ENCODE assay signal across 9 cellular contexts in the genomic region with DNA sequence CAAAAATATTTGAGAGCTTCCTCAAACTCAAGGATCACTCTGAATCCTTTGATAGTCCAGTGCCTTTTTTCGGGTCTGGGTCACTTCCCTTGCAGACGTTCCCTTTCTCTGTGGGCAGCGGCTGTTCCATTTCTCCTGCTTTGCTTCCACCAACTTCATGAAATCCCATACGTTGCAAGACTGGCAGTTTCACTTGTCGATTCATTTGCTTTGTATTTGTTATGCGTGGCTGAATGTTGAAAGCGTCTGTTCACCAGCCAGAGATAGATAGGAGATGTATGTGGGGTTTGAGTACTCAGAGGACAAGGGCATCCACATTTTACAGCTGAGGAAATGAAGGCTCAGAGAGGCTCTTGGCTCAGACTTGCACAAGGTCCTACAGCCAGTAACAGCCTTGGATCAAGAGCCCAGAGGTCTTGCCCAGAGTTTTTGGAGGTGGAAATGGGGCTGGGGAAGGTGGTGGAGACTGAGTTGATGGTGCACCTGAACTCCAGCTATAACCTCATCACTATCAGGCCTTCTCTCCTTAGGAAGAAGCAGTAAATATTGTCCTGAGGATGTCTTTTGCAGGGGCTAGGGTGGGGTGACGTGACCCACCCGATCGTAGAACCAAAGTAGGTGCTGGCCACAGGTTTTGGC. TPM values are rescaled to one million over a fixed set of nuclear protein-coding genes. Genes with fewer than 3 reads are reported as not detected.
DNase-seq lines count a peak whose midpoint lies in the region; ATAC-seq and TF ChIP-seq lines count a peak whose summit lies in the region.
"Had no signal": no experiment of that assay in that cellular context is flagged by ENCODE, and none has a peak within 500 bp of the region (broad histone marks: within the 10 kb centered on the region; RNA-seq: fewer than 3 reads in every experiment).

No MANE protein-coding gene starts in this region.

- no peaks in the 10 kb centered on the region for H3K27me3 Mint-ChIP-seq in CD4-positive, CD25-positive, alpha-beta regulatory T cell
- no peaks in the 10 kb centered on the region for H3K27me3 Mint-ChIP-seq in activated CD4-positive, alpha-beta memory T cell treated with anti-CD3 and anti-CD28 coated beads, Interleukin-2, amount 10 ng/mL, durations not matched to agents 7 days and 5 days
- H3K27me3 Mint-ChIP-seq in mesothelial cell of epicardium (ENCODE audit: low read depth) = no peaks in the 10 kb centered on the region

- peak overlapping the region; percentile 82 to 93 (median 85) for H3K27ac Mint-ChIP-seq in CD4-positive, CD25-positive, alpha-beta regulatory T cell
- peak overlapping the region; percentile 90 for H3K27ac Mint-ChIP-seq in activated CD4-positive, alpha-beta memory T cell treated with anti-CD3 and anti-CD28 coated beads, Interleukin-2, amount 10 ng/mL, durations not matched to agents 7 days and 5 days
- peak overlapping the region; percentile 79 for H3K27ac Mint-ChIP-seq in mesothelial cell of epicardium

- no peaks in the 10 kb centered on the region for H3K9me3 Mint-ChIP-seq in CD4-positive, CD25-positive, alpha-beta regulatory T cell
- H3K9me3 Mint-ChIP-seq in activated CD4-positive, alpha-beta memory T cell treated with anti-CD3 and anti-CD28 coated beads, Interleukin-2, amount 10 ng/mL, durations not matched to agents 7 days and 5 days = no peaks in the 10 kb centered on the region
- H3K9me3 Mint-ChIP-seq in mesothelial cell of epicardium = no peaks in the 10 kb centered on the region

- H3K4me3 ChIP-seq in CD4-positive, CD25-positive, alpha-beta regulatory T cell (ENCODE audit: low read depth, low read length) = peak overlapping the region; percentile 76
- peak overlapping the region; percentile 56; the same call in 1 of the 2 replicates for H3K4me3 ChIP-seq in HAP-1
- H3K4me3 ChIP-seq in thyroid gland (replicated peaks in 1 of 3) = no peak overlapping the region

- peak overlapping the region; percentile 93 for H3K27ac ChIP-seq in CD4-positive, CD25-positive, alpha-beta regulatory T cell (ENCODE audit: insufficient read depth, low read length, poor library complexity, severe bottlenecking)
- no peak overlapping the region for H3K27ac ChIP-seq in thyroid gland

- 71 to 81% methylated on average over 10 of the region's 10 CpGs for WGBS in thyroid gland, 2 donors

- TF ChIP-seq POLR2A in thyroid gland (IDR thresholded peaks at IDR 0.05) = no peak

- TF ChIP-seq CTCF in mesothelial cell of epicardium (IDR thresholded peaks at IDR 0.05; ENCODE audit: unreplicated experiment) (no peak), thyroid gland (IDR thresholded peaks at IDR 0.05) (no peak)

- DNase-seq in CD4-positive, CD25-positive, alpha-beta regulatory T cell = peak in 1 of 3 donors; percentile 49
- DNase-seq in HAP-1 (ENCODE audit: low spot score in 2 of 2) (no peak), mesothelial cell of epicardium (ENCODE audit: low spot score in 2 of 2, unreplicated experiment in 2 of 2) (peak in 1 of 2 experiments; percentile 26), thyroid gland (no peak), RPMI8226 (no peak), NCI-H187 treated with DMSO at 0.1 percent for 48 hours (lab: John Stamatoyannopoulos, UW) (no peak)
- DNase-seq in activated CD4-positive, alpha-beta memory T cell treated with anti-CD3 and anti-CD28 coated beads, Interleukin-2, amount 10 ng/mL, durations not matched to agents 7 days and 5 days = peak; percentile 23
- DNase-seq: NCI-H2107 had no signal

- CTCF ChIA-PET in activated CD4-positive, alpha-beta memory T cell treated with anti-CD3 and anti-CD28 coated beads, Interleukin-2, amount 10 ng/mL, durations not matched to agents 7 days and 5 days (lab: Charles Lee) = interaction anchor here (0.8 to 1.9 kb wide), 9 partner anchors 16 to 75 kb away, joined by 3 to 10 read pairs (median 4); a partner anchor contains a TSS

- POLR2A ChIA-PET in activated CD4-positive, alpha-beta memory T cell treated with anti-CD3 and anti-CD28 coated beads, Interleukin-2, amount 10 ng/mL, durations not matched to agents 7 days and 5 days (lab: Charles Lee) = interaction anchor here (0.9 to 3.6 kb wide), 17 partner anchors 8 to 604 kb away, joined by 3 to 23 read pairs (median 6); a partner anchor contains a TSS

- no peaks in the 10 kb centered on the region for H3K27me3 ChIP-seq in CD4-positive, CD25-positive, alpha-beta regulatory T cell (ENCODE audit: control insufficient read depth, insufficient read depth, low read length)
- no peaks in the 10 kb centered on the region for H3K27me3 ChIP-seq in HAP-1 (ENCODE audit: low read depth)
- no peaks in the 10 kb centered on the region for H3K27me3 ChIP-seq in thyroid gland

- in situ Hi-C loops in HAP-1 (cut with MboI; ENCODE audit: low sequenced_read_pairs) = no loop called here

- H3K36me3 ChIP-seq in CD4-positive, CD25-positive, alpha-beta regulatory T cell (ENCODE audit: control insufficient read depth, insufficient read depth, low read length) = no peaks in the 10 kb centered on the region
- no peaks in the 10 kb centered on the region for H3K36me3 ChIP-seq in HAP-1 (replicated peaks)
- no peaks in the 10 kb centered on the region for H3K36me3 ChIP-seq in thyroid gland

- peaks cover 15 to 65% (median 29%) of the 10 kb centered on the region in 4 donors for H3K4me1 Mint-ChIP-seq in CD4-positive, CD25-positive, alpha-beta regulatory T cell
- H3K4me1 Mint-ChIP-seq in activated CD4-positive, alpha-beta memory T cell treated with anti-CD3 and anti-CD28 coated beads, Interleukin-2, amount 10 ng/mL, durations not matched to agents 7 days and 5 days = peaks cover 77% of the 10 kb centered on the region
- peaks cover 52% of the 10 kb centered on the region for H3K4me1 Mint-ChIP-seq in mesothelial cell of epicardium

- ATAC-seq in CD4-positive, CD25-positive, alpha-beta regulatory T cell (ENCODE audit: low read depth in 2 of 2) = no peak
- no peak for ATAC-seq in HG02678 (IDR thresholded peaks at IDR 0.05; ENCODE audit: unreplicated experiment)

- no peaks in the 10 kb centered on the region for H3K36me3 Mint-ChIP-seq in CD4-positive, CD25-positive, alpha-beta regulatory T cell
- H3K36me3 Mint-ChIP-seq in activated CD4-positive, alpha-beta memory T cell treated with anti-CD3 and anti-CD28 coated beads, Interleukin-2, amount 10 ng/mL, durations not matched to agents 7 days and 5 days (ENCODE audit: low read depth) = no peaks in the 10 kb centered on the region
- H3K36me3 Mint-ChIP-seq in mesothelial cell of epicardium = no peaks in the 10 kb centered on the region

- intact Hi-C loops in thyroid gland (cut with DNase I) = no loop called here

- H3K4me3 Mint-ChIP-seq in CD4-positive, CD25-positive, alpha-beta regulatory T cell = peak overlapping the region; percentile 59 to 91 (median 89)
- peak overlapping the region; percentile 69 for H3K4me3 Mint-ChIP-seq in activated CD4-positive, alpha-beta memory T cell treated with anti-CD3 and anti-CD28 coated beads, Interleukin-2, amount 10 ng/mL, durations not matched to agents 7 days and 5 days
- H3K4me3 Mint-ChIP-seq in mesothelial cell of epicardium = peak overlapping the region; percentile 76

- H3K4me1 ChIP-seq in CD4-positive, CD25-positive, alpha-beta regulatory T cell (ENCODE audit: control insufficient read depth, insufficient read depth, low read length, poor library complexity, severe bottlenecking) = peaks cover 39% of the 10 kb centered on the region
- peaks cover 8% of the 10 kb centered on the region for H3K4me1 ChIP-seq in HAP-1
- H3K4me1 ChIP-seq in thyroid gland = peaks cover 28 to 36% of the 10 kb centered on the region in 2 donors

- no peaks in the 10 kb centered on the region for H3K9me3 ChIP-seq in CD4-positive, CD25-positive, alpha-beta regulatory T cell (ENCODE audit: control insufficient read depth in 2 of 2, low read length in 2 of 2)
- no peaks in the 10 kb centered on the region for H3K9me3 ChIP-seq in HAP-1
- H3K9me3 ChIP-seq in thyroid gland = no peaks in the 10 kb centered on the region

RNA-seq across cellular contexts. Expression of a gene that starts 1.3 kb away (rescaled TPM):
- 4.7 TPM for total RNA-seq in CD4-positive, CD25-positive, alpha-beta regulatory T cell
- 1 to 10 TPM; 1.9 to 4.0 (median 2.8) TPM for polyA plus RNA-seq in CD4-positive, CD25-positive, alpha-beta regulatory T cell
- total RNA-seq in activated CD4-positive, alpha-beta memory T cell treated with anti-CD3 and anti-CD28 coated beads, Interleukin-2, amount 10 ng/mL, durations not matched to agents 7 days and 5 days = 1 to 10 TPM; 9.1 to 9.7 TPM
- 30.6 to 31.9 TPM (median 31.3 TPM) in 3 replicates for total RNA-seq in mesothelial cell of epicardium
- 10 to 100 TPM; 13.1 to 34.9 (median 18.9) TPM for total RNA-seq in thyroid gland

RNA-seq across cellular contexts. Expression of a gene that starts 4.7 kb away (rescaled TPM):
- 0.72 TPM for total RNA-seq in CD4-positive, CD25-positive, alpha-beta regulatory T cell
- polyA plus RNA-seq in CD4-positive, CD25-positive, alpha-beta regulatory T cell = 1 to 10 TPM in 1 of 4 donors, under 1 TPM in 3; 0.26 to 1.1 (median 0.51) TPM
- total RNA-seq in activated CD4-positive, alpha-beta memory T cell treated with anti-CD3 and anti-CD28 coated beads, Interleukin-2, amount 10 ng/mL, durations not matched to agents 7 days and 5 days = 10 to 100 TPM; 12.3 to 12.4 TPM
- total RNA-seq in mesothelial cell of epicardium (1.1 to 1.3 TPM (median 1.3 TPM) in 3 replicates), thyroid gland (under 1 TPM; 0.22 to 0.63 (median 0.33) TPM)

RNA-seq across cellular contexts. Expression of a gene that starts 51.4 kb away (rescaled TPM):
- total RNA-seq in CD4-positive, CD25-positive, alpha-beta regulatory T cell = 1.8 TPM
- polyA plus RNA-seq in CD4-positive, CD25-positive, alpha-beta regulatory T cell = 1 to 10 TPM in 3 of 4 donors, under 1 TPM in 1; 0.99 to 1.4 (median 1.1) TPM
- total RNA-seq in activated CD4-positive, alpha-beta memory T cell treated with anti-CD3 and anti-CD28 coated beads, Interleukin-2, amount 10 ng/mL, durations not matched to agents 7 days and 5 days = 1 to 10 TPM; 2.5 to 3.4 TPM
- 79.0 to 83.6 TPM (median 83.6 TPM) in 3 replicates for total RNA-seq in mesothelial cell of epicardium
- total RNA-seq in thyroid gland = 10 to 100 TPM in 2 of 4 donors, 1 to 10 TPM in 2; 9.1 to 27.3 (median 13.3) TPM

Comparison
In these comparisons a context has a peak if more than half of its experiments do, and no peak if none do; other contexts are left out.
1. H3K4me3 ChIP-seq: peak in CD4-positive, CD25-positive, alpha-beta regulatory T cell (single experiment) and HAP-1 (single experiment); none in thyroid gland (0 of 3).
2. Peak in every context shown above with its lines, with median percentiles within 50 percentile points of each other: H3K27ac Mint-ChIP-seq and H3K4me3 Mint-ChIP-seq.